In genomic region chr3:113890256-113890900, GRCh38 we compare ENCODE assay signal across 2 cellular contexts.
TF ChIP-seq lines count a peak whose summit lies in the region.

No MANE protein-coding gene starts in this region.

TF ChIP-seq in Ishikawa, 13 proteins besides CTCF, POLR2A, EP300 and RAD21:
- no peak for TF ChIP-seq TEAD4 (IDR thresholded peaks at IDR 0.05)
- TF ChIP-seq CEBPB (IDR thresholded peaks at IDR 0.05): no peak
- TF ChIP-seq TAF1 (IDR thresholded peaks at IDR 0.05; ENCODE audit: low read depth): no peak
- no peak for TF ChIP-seq FOXM1 (IDR thresholded peaks at IDR 0.05; ENCODE audit: borderline replicate concordance, low read depth)
- no peak for TF ChIP-seq ZBTB7A (IDR thresholded peaks at IDR 0.05; ENCODE audit: low read depth)
- no peak for TF ChIP-seq YY1 (IDR thresholded peaks at IDR 0.05; ENCODE audit: low read depth)
- TF ChIP-seq TCF12 (IDR thresholded peaks at IDR 0.05; ENCODE audit: low read depth): no peak
- no peak for TF ChIP-seq MAX (IDR thresholded peaks at IDR 0.05)
- TF ChIP-seq NFIC (IDR thresholded peaks at IDR 0.05): no peak

TF ChIP-seq in K562, 482 proteins besides CTCF, POLR2A, EP300 and RAD21:
- TF ChIP-seq GABPB1 (CRISPR knock-in tag; IDR thresholded peaks at IDR 0.05) (no peak), JUNB (CRISPR knock-in tag; conservative IDR thresholded peaks at IDR 0.05) (no peak), MEF2A (IDR thresholded peaks at IDR 0.05; ENCODE audit: control insufficient read depth, low read depth, low read length) (no peak), COPS2 (conservative IDR thresholded peaks at IDR 0.05) (no peak), TRIM24 (IDR thresholded peaks at IDR 0.05) (no peak), ELF1 (tag; IDR thresholded peaks at IDR 0.05) (no peak), SREBF2 (CRISPR knock-in tag; IDR thresholded peaks at IDR 0.05) (no peak), ZBTB33 (CRISPR knock-in tag; IDR thresholded peaks at IDR 0.05) (no peak), TOE1 (IDR thresholded peaks at IDR 0.05; ENCODE audit: borderline replicate concordance) (no peak), TOE1 (CRISPR knock-in tag; IDR thresholded peaks at IDR 0.05; ENCODE audit: borderline replicate concordance, low read depth) (no peak), ILF3 (IDR thresholded peaks at IDR 0.05; ENCODE audit: borderline replicate concordance) (no peak), ZNF239 (CRISPR knock-in tag; IDR thresholded peaks at IDR 0.05) (no peak), ZNF436 (CRISPR knock-in tag; IDR thresholded peaks at IDR 0.05) (no peak), ZNF518B (CRISPR knock-in tag; IDR thresholded peaks at IDR 0.05) (no peak), PTBP1 (IDR thresholded peaks at IDR 0.05; ENCODE audit: low read depth, low read length) (no peak), HBP1 (CRISPR knock-in tag; IDR thresholded peaks at IDR 0.05) (no peak)
- TF ChIP-seq, protein P1, sequence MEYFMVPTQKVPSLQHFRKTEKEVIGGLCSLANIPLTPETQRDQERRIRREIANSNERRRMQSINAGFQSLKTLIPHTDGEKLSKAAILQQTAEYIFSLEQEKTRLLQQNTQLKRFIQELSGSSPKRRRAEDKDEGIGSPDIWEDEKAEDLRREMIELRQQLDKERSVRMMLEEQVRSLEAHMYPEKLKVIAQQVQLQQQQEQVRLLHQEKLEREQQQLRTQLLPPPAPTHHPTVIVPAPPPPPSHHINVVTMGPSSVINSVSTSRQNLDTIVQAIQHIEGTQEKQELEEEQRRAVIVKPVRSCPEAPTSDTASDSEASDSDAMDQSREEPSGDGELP (CRISPR knock-in tag; IDR thresholded peaks at IDR 0.05; ENCODE audit: borderline replicate concordance): no peak
- TF ChIP-seq, protein P2, sequence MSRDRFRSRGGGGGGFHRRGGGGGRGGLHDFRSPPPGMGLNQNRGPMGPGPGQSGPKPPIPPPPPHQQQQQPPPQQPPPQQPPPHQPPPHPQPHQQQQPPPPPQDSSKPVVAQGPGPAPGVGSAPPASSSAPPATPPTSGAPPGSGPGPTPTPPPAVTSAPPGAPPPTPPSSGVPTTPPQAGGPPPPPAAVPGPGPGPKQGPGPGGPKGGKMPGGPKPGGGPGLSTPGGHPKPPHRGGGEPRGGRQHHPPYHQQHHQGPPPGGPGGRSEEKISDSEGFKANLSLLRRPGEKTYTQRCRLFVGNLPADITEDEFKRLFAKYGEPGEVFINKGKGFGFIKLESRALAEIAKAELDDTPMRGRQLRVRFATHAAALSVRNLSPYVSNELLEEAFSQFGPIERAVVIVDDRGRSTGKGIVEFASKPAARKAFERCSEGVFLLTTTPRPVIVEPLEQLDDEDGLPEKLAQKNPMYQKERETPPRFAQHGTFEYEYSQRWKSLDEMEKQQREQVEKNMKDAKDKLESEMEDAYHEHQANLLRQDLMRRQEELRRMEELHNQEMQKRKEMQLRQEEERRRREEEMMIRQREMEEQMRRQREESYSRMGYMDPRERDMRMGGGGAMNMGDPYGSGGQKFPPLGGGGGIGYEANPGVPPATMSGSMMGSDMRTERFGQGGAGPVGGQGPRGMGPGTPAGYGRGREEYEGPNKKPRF (IDR thresholded peaks at IDR 0.05; ENCODE audit: low read depth, low read length): no peak
